ENCODE assay signal across 22 cellular contexts in genomic region chr14:90991690-90992443, GRCh38.
DNase-seq lines count a peak whose midpoint lies in the region; ATAC-seq, FAIRE-seq and TF ChIP-seq lines count a peak whose summit lies in the region.
"Had no signal": no experiment of that assay in that cellular context is flagged by ENCODE, and none has a peak within 500 bp of the region (broad histone marks: within the 10 kb centered on the region; RNA-seq: fewer than 3 reads in every experiment).

No MANE protein-coding gene starts in this region.

- no TSS peak for BruUV-seq in PC-9 (replicated peaks; lab: Mats Ljungman, UMichigan)

- H3K9me2 ChIP-seq in PC-9 (ENCODE audit: insufficient read depth): no peaks in the 10 kb centered on the region

- peak; percentile 21 for FAIRE-seq in frontal cortex (lab: Jason Lieb, UNC)
- FAIRE-seq: HTR-8/SVneo had no signal

- no peaks in the 10 kb centered on the region for H3K9me3 Mint-ChIP-seq in activated naive CD4-positive, alpha-beta T cell treated with anti-CD3 and anti-CD28 coated beads for 36 hours
- no peaks in the 10 kb centered on the region for H3K9me3 Mint-ChIP-seq in activated CD8-positive, alpha-beta T cell treated with anti-CD3 and anti-CD28 coated beads for 36 hours

- no peak overlapping the region for H3K4me2 ChIP-seq in PC-9
- H3K4me2 ChIP-seq: BLaER1 treated with 17β-estradiol and CSF1 and Interleukin-3, amounts not matched to agents 10 nM and 100 nM had no signal

- H3K79me2 ChIP-seq in PC-9 (ENCODE audit: low read depth): no peaks in the 10 kb centered on the region

- no peak for TF ChIP-seq CTCF in activated CD8-positive, alpha-beta T cell treated with anti-CD3 and anti-CD28 coated beads for 36 hours (IDR thresholded peaks at IDR 0.05)
- TF ChIP-seq CTCF in PC-9 (conservative IDR thresholded peaks at IDR 0.05): no peak
- no peak for TF ChIP-seq CTCF in testis (IDR thresholded peaks at IDR 0.05)

- H3K27me3 ChIP-seq in PC-9 (ENCODE audit: insufficient read depth, low read depth) (no peaks in the 10 kb centered on the region), testis (no peaks in the 10 kb centered on the region)
- H3K27me3 ChIP-seq: BLaER1 treated with 17β-estradiol and CSF1 and Interleukin-3, amounts not matched to agents 10 nM and 100 nM; brain microvascular endothelial cell; dorsolateral prefrontal cortex; tibial artery had no signal

- DNase-seq in activated naive CD4-positive, alpha-beta T cell treated with anti-CD3 and anti-CD28 coated beads for 36 hours: no peak
- DNase-seq in activated naive CD4-positive, alpha-beta T cell (lab: John Stamatoyannopoulos, UW): no peak
- DNase-seq in activated CD8-positive, alpha-beta T cell treated with anti-CD3 and anti-CD28 coated beads for 36 hours: no peak
- DNase-seq in frontal cortex (ENCODE audit: low spot score in 2 of 2): no peak
- no peak for DNase-seq in PC-9
- DNase-seq in testis: no peak
- no peak for DNase-seq in NAMALWA (ENCODE audit: low spot score)
- DNase-seq: activated CD4-positive, CD25-positive, alpha-beta regulatory T cell; amniotic stem cell; brain microvascular endothelial cell; dorsolateral prefrontal cortex; foreskin melanocyte; H7; NCI-H1092 treated with DMSO at 0.1 percent for 48 hours; NCI-H187; NCI-H2171; NCI-H510A treated with DMSO at 0.1 percent for 48 hours; SW 1271; tibial artery had no signal

- H3F3A ChIP-seq in PC-9 (ENCODE audit: insufficient read depth, low read depth): no peaks in the 10 kb centered on the region

- H3K4me1 ChIP-seq in PC-9 (replicated peaks; ENCODE audit: insufficient read depth) (no peaks in the 10 kb centered on the region), testis (no peaks in the 10 kb centered on the region)
- H3K4me1 ChIP-seq: BLaER1 treated with 17β-estradiol and CSF1 and Interleukin-3, amounts not matched to agents 10 nM and 100 nM; tibial artery had no signal

- H3K27me3 Mint-ChIP-seq in activated naive CD4-positive, alpha-beta T cell treated with anti-CD3 and anti-CD28 coated beads for 36 hours (ENCODE audit: low read depth): no peaks in the 10 kb centered on the region
- H3K27me3 Mint-ChIP-seq in activated CD8-positive, alpha-beta T cell treated with anti-CD3 and anti-CD28 coated beads for 36 hours: no peaks in the 10 kb centered on the region

- CTCF ChIA-PET in activated naive CD4-positive, alpha-beta T cell treated with anti-CD3 and anti-CD28 coated beads for 36 hours (lab: Charles Lee): interaction anchor here (0.6 to 1.5 kb wide), 2 partner anchors 185 to 512 kb away, joined by 4 read pairs; no protein-coding TSS in a partner anchor
- CTCF ChIA-PET in activated CD8-positive, alpha-beta T cell treated with anti-CD3 and anti-CD28 coated beads for 36 hours (lab: Charles Lee): no interaction called here
- CTCF ChIA-PET in PC-9 (lab: Charles Lee): no interaction called here

- H3K27ac ChIP-seq in PC-9: no peak overlapping the region
- no peak overlapping the region for H3K27ac ChIP-seq in testis
- H3K27ac ChIP-seq: BLaER1 treated with 17β-estradiol and CSF1 and Interleukin-3, amounts not matched to agents 10 nM and 100 nM; brain microvascular endothelial cell; dorsolateral prefrontal cortex; skin epidermis; tibial artery had no signal

- H3K4me3 ChIP-seq in PC-9 (no peak overlapping the region), testis (no peak overlapping the region)
- H3K4me3 ChIP-seq: BLaER1 treated with 17β-estradiol and CSF1 and Interleukin-3, amounts not matched to agents 10 nM and 100 nM; dorsolateral prefrontal cortex; skin epidermis; tibial artery had no signal

- intact Hi-C loops in activated naive CD4-positive, alpha-beta T cell treated with anti-CD3 and anti-CD28 coated beads for 36 hours (cut with micrococcal nuclease): loop anchor here (1.0 kb wide), 2 partner anchors 22 to 30 kb away; no protein-coding TSS in a partner anchor
- intact Hi-C loops in activated CD8-positive, alpha-beta T cell treated with anti-CD3 and anti-CD28 coated beads for 36 hours (cut with micrococcal nuclease): no loop called here
- intact Hi-C loops in PC-9 (cut with micrococcal nuclease; ENCODE audit: unreplicated experiment): no loop called here
- intact Hi-C loops in testis (cut with DNase I; ENCODE audit: low total_unique reads): no loop called here

- H4K20me1 ChIP-seq in PC-9 (ENCODE audit: insufficient read depth): no peaks in the 10 kb centered on the region
- H4K20me1 ChIP-seq: BLaER1 treated with 17β-estradiol and CSF1 and Interleukin-3, amounts not matched to agents 10 nM and 100 nM had no signal

- H3K9me3 ChIP-seq in PC-9 (ENCODE audit: insufficient read depth, low read depth): no peaks in the 10 kb centered on the region
- H3K9me3 ChIP-seq in testis: no peaks in the 10 kb centered on the region
- H3K9me3 ChIP-seq: BLaER1 treated with 17β-estradiol and CSF1 and Interleukin-3, amounts not matched to agents 10 nM and 100 nM; tibial artery had no signal

- no peak for TF ChIP-seq POLR2A in testis (IDR thresholded peaks at IDR 0.05)

- peak overlapping the region; percentile 1 for H3K27ac Mint-ChIP-seq in activated naive CD4-positive, alpha-beta T cell treated with anti-CD3 and anti-CD28 coated beads for 36 hours
- H3K27ac Mint-ChIP-seq in activated CD8-positive, alpha-beta T cell treated with anti-CD3 and anti-CD28 coated beads for 36 hours: peak overlapping the region; percentile 74

- peaks cover 46% of the 10 kb centered on the region for H3K4me1 Mint-ChIP-seq in activated naive CD4-positive, alpha-beta T cell treated with anti-CD3 and anti-CD28 coated beads for 36 hours (ENCODE audit: low read depth)
- peaks cover 49% of the 10 kb centered on the region for H3K4me1 Mint-ChIP-seq in activated CD8-positive, alpha-beta T cell treated with anti-CD3 and anti-CD28 coated beads for 36 hours (ENCODE audit: low read depth)

- peaks cover 8% of the 10 kb centered on the region for H3K36me3 Mint-ChIP-seq in activated naive CD4-positive, alpha-beta T cell treated with anti-CD3 and anti-CD28 coated beads for 36 hours (ENCODE audit: low read depth)
- peaks cover 34% of the 10 kb centered on the region for H3K36me3 Mint-ChIP-seq in activated CD8-positive, alpha-beta T cell treated with anti-CD3 and anti-CD28 coated beads for 36 hours (ENCODE audit: low read depth)

- POLR2A ChIA-PET in activated CD8-positive, alpha-beta T cell treated with anti-CD3 and anti-CD28 coated beads for 36 hours (lab: Charles Lee): interaction anchor here (0.6 to 1.6 kb wide), 2 partner anchors 123 to 124 kb away, joined by 3 to 4 read pairs; partner anchors contain the start of gene DGLUCY
- POLR2A ChIA-PET in PC-9 (lab: Charles Lee; ENCODE audit: unreplicated experiment): no interaction called here

- H2AFZ ChIP-seq in PC-9: no peak overlapping the region

- H3K4me3 Mint-ChIP-seq in activated naive CD4-positive, alpha-beta T cell treated with anti-CD3 and anti-CD28 coated beads for 36 hours: no peak overlapping the region
- H3K4me3 Mint-ChIP-seq in activated CD8-positive, alpha-beta T cell treated with anti-CD3 and anti-CD28 coated beads for 36 hours: no peak overlapping the region

- H3K36me3 ChIP-seq in PC-9 (ENCODE audit: low read depth) (no peaks in the 10 kb centered on the region), testis (ENCODE audit: low read depth, missing control alignments) (no peaks in the 10 kb centered on the region)
- H3K36me3 ChIP-seq: BLaER1 treated with 17β-estradiol and CSF1 and Interleukin-3, amounts not matched to agents 10 nM and 100 nM; brain microvascular endothelial cell; tibial artery had no signal

- peak; percentile 65 for ATAC-seq in activated CD8-positive, alpha-beta T cell treated with anti-CD3 and anti-CD28 coated beads for 36 hours
